Comparison of ENCODE assay signal across 1 cellular context in the genomic region with DNA sequence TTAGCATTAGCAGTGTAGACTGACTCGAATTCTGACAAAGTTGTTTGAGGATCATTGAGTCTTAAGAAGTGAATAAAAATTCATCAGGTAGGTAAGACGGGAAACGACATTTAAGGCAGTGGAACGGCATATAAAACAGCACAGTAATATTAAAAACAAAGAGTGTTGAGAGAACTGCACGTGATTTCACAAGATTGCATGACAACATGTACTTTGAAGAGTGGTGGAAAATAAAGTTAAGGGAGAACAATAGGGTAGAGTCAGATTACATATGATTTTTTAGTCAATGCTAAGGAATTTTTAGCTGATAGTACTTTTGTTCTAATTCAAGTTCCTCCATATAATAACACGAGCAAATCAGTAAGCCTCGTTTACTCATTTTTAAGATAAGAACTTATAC.
TF ChIP-seq lines count a peak whose summit lies in the region.

No MANE protein-coding gene starts in this region.

TF ChIP-seq in HepG2, 621 proteins besides CTCF, POLR2A, EP300 and RAD21 (continued from another document):
- TF ChIP-seq ATRX (CRISPR knock-in tag; IDR thresholded peaks at IDR 0.05; ENCODE audit: borderline replicate concordance) = no peak
TF ChIP-seq in HepG2: peak in this region for 0.
